In the genomic region with DNA sequence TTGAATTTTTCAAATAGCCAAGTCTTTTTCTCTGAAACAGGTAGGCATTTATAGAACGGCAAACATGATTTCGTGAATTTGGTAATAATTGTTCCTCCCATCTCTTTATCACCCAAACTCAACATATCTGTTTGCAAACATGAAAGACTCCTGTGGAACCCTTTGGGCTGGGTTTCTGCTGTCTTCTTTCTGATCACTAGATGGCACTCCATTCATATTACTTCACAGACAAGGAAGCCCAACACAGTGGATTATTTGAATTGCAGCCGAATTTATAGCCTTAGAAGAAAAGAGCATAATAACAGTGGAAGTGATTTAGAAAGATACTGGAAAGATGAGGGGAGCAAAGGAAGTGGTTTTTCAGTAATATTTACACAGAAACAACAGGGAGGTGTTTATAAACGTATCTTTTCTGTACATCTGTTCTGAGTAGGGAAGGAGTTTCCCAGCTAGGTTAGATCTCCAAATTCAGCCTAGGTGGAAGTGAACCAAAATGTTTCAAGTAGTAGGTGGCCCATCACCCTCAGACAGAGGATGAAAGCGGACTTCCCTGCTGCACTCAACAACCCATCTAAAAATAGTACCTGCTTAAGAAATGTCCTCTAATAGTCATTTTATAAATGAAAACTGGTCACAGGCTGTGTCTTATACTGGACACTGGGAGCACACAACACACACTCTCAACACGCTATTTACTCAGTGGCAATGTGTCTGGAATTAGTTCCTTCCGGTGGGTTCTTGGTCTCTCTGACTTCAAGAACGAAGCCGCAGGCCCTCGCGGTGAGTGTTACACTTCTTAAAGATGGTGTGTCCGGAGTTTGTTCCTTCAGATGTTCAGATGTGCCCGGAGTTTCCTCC, we compare ENCODE assay signal across 8 cellular contexts.
DNase-seq lines count a peak whose midpoint lies in the region; ATAC-seq and TF ChIP-seq lines count a peak whose summit lies in the region.

No MANE protein-coding gene starts in this region.

- H4K20me1 ChIP-seq in DND-41 (ENCODE audit: insufficient read depth, low read length) = no peaks in the 10 kb centered on the region

- DNase-seq in DND-41 (peak; percentile 34), LNCaP clone FGC (ENCODE audit: low read depth) (peak; percentile 40), Peyer's patch (no peak), choroid plexus epithelial cell (ENCODE audit: low read depth) (peak; percentile 79), left lobe of liver (ENCODE audit: low spot score) (no peak), ureter (ENCODE audit: low spot score) (no peak)

- H3K27ac ChIP-seq in DND-41 (ENCODE audit: low read length) (no peak overlapping the region), Peyer's patch (no peak overlapping the region)

- no peak overlapping the region for H3K4me3 ChIP-seq in DND-41 (ENCODE audit: low read depth in 1 of 2, low read length in 2 of 2)
- no peak overlapping the region for H3K4me3 ChIP-seq in LNCaP clone FGC (ENCODE audit: low read depth, low read length)
- H3K4me3 ChIP-seq in Peyer's patch = no peak overlapping the region
- no peak overlapping the region for H3K4me3 ChIP-seq in choroid plexus epithelial cell (ENCODE audit: low read depth, low read length)

- peaks cover 6% of the 10 kb centered on the region for H3K27me3 ChIP-seq in DND-41 (ENCODE audit: insufficient read depth, low read length, poor library complexity)
- no peaks in the 10 kb centered on the region for H3K27me3 ChIP-seq in Peyer's patch

- no peaks in the 10 kb centered on the region for H3K79me2 ChIP-seq in DND-41 (ENCODE audit: insufficient read depth, low read length)

- no peak overlapping the region for H3K9ac ChIP-seq in DND-41 (ENCODE audit: low read depth, low read length)

- TF ChIP-seq CTCF in DND-41 (IDR thresholded peaks at IDR 0.05; ENCODE audit: borderline replicate concordance, extremely low read depth, low read length, poor library complexity, severe bottlenecking) (peak; percentile 92), LNCaP clone FGC (IDR thresholded peaks at IDR 0.05; ENCODE audit: control insufficient read depth, extremely low read depth, insufficient read depth) (peak; percentile 75), Peyer's patch (IDR thresholded peaks at IDR 0.05) (peak in 4 of 6 experiments; percentile 51 to 77 (median 69)), choroid plexus epithelial cell (conservative IDR thresholded peaks at IDR 0.05; ENCODE audit: low read depth, low read length) (peak; percentile 84)

- no peaks in the 10 kb centered on the region for H3K36me3 ChIP-seq in DND-41 (ENCODE audit: insufficient read depth, low read length)
- H3K36me3 ChIP-seq in Peyer's patch = no peaks in the 10 kb centered on the region

- no peaks in the 10 kb centered on the region for H3K9me3 ChIP-seq in DND-41 (ENCODE audit: insufficient read depth, low read length, severe bottlenecking)
- no peaks in the 10 kb centered on the region for H3K9me3 ChIP-seq in Peyer's patch

- ATAC-seq in DND-41 (ENCODE audit: insufficient read depth, low read depth) (peak; percentile 90), GM21367 (IDR thresholded peaks at IDR 0.05; ENCODE audit: unreplicated experiment) (peak; percentile 83), left lobe of liver (peak; percentile 97), HG02763 (IDR thresholded peaks at IDR 0.05; ENCODE audit: unreplicated experiment) (no peak)

- H3K4me2 ChIP-seq in DND-41 (ENCODE audit: insufficient read depth, low read length) = no peak overlapping the region

- no peak overlapping the region for H2AFZ ChIP-seq in DND-41 (ENCODE audit: low read depth, low read length)

- no peaks in the 10 kb centered on the region for H3K4me1 ChIP-seq in DND-41 (ENCODE audit: insufficient read depth, low read length)
- H3K4me1 ChIP-seq in Peyer's patch = no peaks in the 10 kb centered on the region

- TF ChIP-seq POLR2A in Peyer's patch (IDR thresholded peaks at IDR 0.05) = no peak

Comparison
In these comparisons a context has a peak if more than half of its experiments do, and no peak if none do; other contexts are left out.
1. DNase-seq: peak in DND-41 (single experiment), LNCaP clone FGC (single experiment) and choroid plexus epithelial cell (single experiment); none in Peyer's patch (0 of 3), left lobe of liver (single experiment) and ureter (single experiment).
2. Peak in every context shown above with its lines, with median percentiles within 50 percentile points of each other: CTCF ChIP-seq.